In genomic region chr2:39881494-39881893, GRCh38 we compare ENCODE assay signal across 31 cellular contexts.
DNase-seq lines count a peak whose midpoint lies in the region; ATAC-seq lines count a peak whose summit lies in the region.
"Had no signal": no experiment of that assay in that cellular context is flagged by ENCODE, and none has a peak within 500 bp of the region (broad histone marks: within the 10 kb centered on the region; RNA-seq: fewer than 3 reads in every experiment).

No MANE protein-coding gene starts in this region.

- CTCF ChIA-PET in activated CD4-positive, alpha-beta T cell treated with anti-CD3 and anti-CD28 coated beads for 36 hours (lab: Charles Lee), result no interaction called here

- intact Hi-C loops in activated CD4-positive, alpha-beta T cell treated with anti-CD3 and anti-CD28 coated beads for 36 hours (cut with DNase I, micrococcal nuclease), result no loop called here

- H3K36me3 Mint-ChIP-seq in activated CD4-positive, alpha-beta T cell treated with anti-CD3 and anti-CD28 coated beads for 36 hours (ENCODE audit: low read depth), result no peaks in the 10 kb centered on the region
- H3K36me3 Mint-ChIP-seq in activated T-helper 17 cell treated with anti-CD3 and anti-CD28 coated beads, Interleukin-2, amount 50 U/mL, for 72 hours (ENCODE audit: low read depth), result no peaks in the 10 kb centered on the region
- H3K36me3 Mint-ChIP-seq in activated T-cell treated with anti-CD3 and anti-CD28 coated beads, Interleukin-2, amount 50 U/mL, for 24 hours (ENCODE audit: low read depth), result no peaks in the 10 kb centered on the region
- H3K36me3 Mint-ChIP-seq: CD4-positive, CD25-positive, alpha-beta regulatory T cell had no signal

- in situ Hi-C loops in HAP-1 (cut with MboI; ENCODE audit: low sequenced_read_pairs), result no loop called here

- POLR2A ChIA-PET in activated CD4-positive, alpha-beta T cell treated with anti-CD3 and anti-CD28 coated beads for 36 hours (lab: Charles Lee), result no interaction called here

- no peak overlapping the region for H3K4me3 Mint-ChIP-seq in activated CD4-positive, alpha-beta T cell treated with anti-CD3 and anti-CD28 coated beads for 36 hours
- no peak overlapping the region for H3K4me3 Mint-ChIP-seq in activated T-helper 17 cell treated with anti-CD3 and anti-CD28 coated beads, Interleukin-2, amount 50 U/mL, for 72 hours
- H3K4me3 Mint-ChIP-seq in activated T-cell treated with anti-CD3 and anti-CD28 coated beads, Interleukin-2, amount 50 U/mL, for 24 hours, result no peak overlapping the region
- H3K4me3 Mint-ChIP-seq: activated CD8-positive, alpha-beta T cell treated with anti-CD3 and anti-CD28 coated beads for 36 hours; activated naive CD8-positive, alpha-beta T cell; CD4-positive, CD25-positive, alpha-beta regulatory T cell; effector memory CD8-positive, alpha-beta T cell; H9; naive thymus-derived CD8-positive, alpha-beta T cell; T-helper 1 cell treated with Interleukin-12 subunit alpha and Interleukin-12 subunit beta and Interleukin-4 antibody, amounts not matched to agents 30 μg/mL and 1 μg/mL, for 36 hours had no signal

- peak; percentile 42 for ATAC-seq in activated CD4-positive, alpha-beta T cell treated with anti-CD3 and anti-CD28 coated beads for 36 hours
- ATAC-seq in activated T-helper 17 cell treated with anti-CD3 and anti-CD28 coated beads, Interleukin-2, amount 50 U/mL, for 72 hours (replicated peaks), result peak; percentile 49
- ATAC-seq in GM18520 (IDR thresholded peaks at IDR 0.05; ENCODE audit: unreplicated experiment), result no peak
- no peak for ATAC-seq in GM21723 (IDR thresholded peaks at IDR 0.05; ENCODE audit: unreplicated experiment)
- ATAC-seq: activated CD8-positive, alpha-beta T cell treated with anti-CD3 and anti-CD28 coated beads for 36 hours; effector memory CD8-positive, alpha-beta T cell; naive thymus-derived CD8-positive, alpha-beta T cell had no signal

- no peaks in the 10 kb centered on the region for H3K36me3 ChIP-seq in HAP-1 (replicated peaks)
- H3K36me3 ChIP-seq: left ventricle myocardium inferior, spleen, upper lobe of left lung had no signal

- H3K27me3 Mint-ChIP-seq in activated CD4-positive, alpha-beta T cell treated with anti-CD3 and anti-CD28 coated beads for 36 hours, result peaks cover 2% of the 10 kb centered on the region
- H3K27me3 Mint-ChIP-seq in activated T-helper 17 cell treated with anti-CD3 and anti-CD28 coated beads, Interleukin-2, amount 50 U/mL, for 72 hours, result peaks cover 3% of the 10 kb centered on the region
- H3K27me3 Mint-ChIP-seq in activated T-cell treated with anti-CD3 and anti-CD28 coated beads, Interleukin-2, amount 50 U/mL, for 24 hours, result no peaks in the 10 kb centered on the region
- H3K27me3 Mint-ChIP-seq: CD4-positive, CD25-positive, alpha-beta regulatory T cell had no signal

- no peaks in the 10 kb centered on the region for H3K4me1 Mint-ChIP-seq in activated CD4-positive, alpha-beta T cell treated with anti-CD3 and anti-CD28 coated beads for 36 hours
- H3K4me1 Mint-ChIP-seq in activated T-helper 17 cell treated with anti-CD3 and anti-CD28 coated beads, Interleukin-2, amount 50 U/mL, for 72 hours, result no peaks in the 10 kb centered on the region
- H3K4me1 Mint-ChIP-seq in activated T-cell treated with anti-CD3 and anti-CD28 coated beads, Interleukin-2, amount 50 U/mL, for 24 hours (ENCODE audit: low read depth), result no peaks in the 10 kb centered on the region
- H3K4me1 Mint-ChIP-seq: CD4-positive, CD25-positive, alpha-beta regulatory T cell; H9; naive thymus-derived CD8-positive, alpha-beta T cell had no signal

- H3K4me1 ChIP-seq in HAP-1, result no peaks in the 10 kb centered on the region
- H3K4me1 ChIP-seq: left ventricle myocardium inferior, spleen, upper lobe of left lung had no signal

- H3K9me3 Mint-ChIP-seq in activated CD4-positive, alpha-beta T cell treated with anti-CD3 and anti-CD28 coated beads for 36 hours (ENCODE audit: low read depth), result peaks cover 6% of the 10 kb centered on the region
- peaks cover 3% of the 10 kb centered on the region for H3K9me3 Mint-ChIP-seq in activated T-helper 17 cell treated with anti-CD3 and anti-CD28 coated beads, Interleukin-2, amount 50 U/mL, for 72 hours
- H3K9me3 Mint-ChIP-seq in activated T-cell treated with anti-CD3 and anti-CD28 coated beads, Interleukin-2, amount 50 U/mL, for 24 hours, result peaks cover 4% of the 10 kb centered on the region
- H3K9me3 Mint-ChIP-seq: activated CD8-positive, alpha-beta T cell treated with anti-CD3 and anti-CD28 coated beads for 36 hours had no signal

- no peak overlapping the region for H3K27ac Mint-ChIP-seq in activated CD4-positive, alpha-beta T cell treated with anti-CD3 and anti-CD28 coated beads for 36 hours
- no peak overlapping the region for H3K27ac Mint-ChIP-seq in activated T-helper 17 cell treated with anti-CD3 and anti-CD28 coated beads, Interleukin-2, amount 50 U/mL, for 72 hours
- H3K27ac Mint-ChIP-seq in activated T-cell treated with anti-CD3 and anti-CD28 coated beads, Interleukin-2, amount 50 U/mL, for 24 hours, result no peak overlapping the region
- H3K27ac Mint-ChIP-seq: activated CD8-positive, alpha-beta T cell treated with anti-CD3 and anti-CD28 coated beads for 36 hours; activated naive CD8-positive, alpha-beta T cell; CD4-positive, CD25-positive, alpha-beta regulatory T cell; effector memory CD8-positive, alpha-beta T cell; naive thymus-derived CD8-positive, alpha-beta T cell; T-helper 1 cell treated with Interleukin-12 subunit alpha and Interleukin-12 subunit beta and Interleukin-4 antibody, amounts not matched to agents 30 μg/mL and 1 μg/mL, for 36 hours had no signal

- no peaks in the 10 kb centered on the region; the same call in 1 of the 2 replicates for H3K9me3 ChIP-seq in HAP-1
- H3K9me3 ChIP-seq: SK-N-SH, upper lobe of left lung had no signal

- H3K4me3 ChIP-seq in HAP-1, result no peak overlapping the region
- H3K4me3 ChIP-seq: coronary artery, left ventricle myocardium inferior, spleen, upper lobe of left lung had no signal

- no peak for DNase-seq in activated CD4-positive, alpha-beta T cell treated with anti-CD3 and anti-CD28 coated beads for 36 hours
- DNase-seq in activated CD4-positive, alpha-beta T cell treated with anti-CD3 and anti-CD28 coated beads, Interleukin-2, amount 50 U/mL, for 1 hour, result no peak
- DNase-seq in iris pigment epithelial cell (ENCODE audit: low read depth) (peak; percentile 11), HAP-1 (ENCODE audit: low spot score in 2 of 2) (no peak)
- DNase-seq in activated T-cell treated with anti-CD3 and anti-CD28 coated beads, Interleukin-2, amount 50 U/mL, for 24 hours, result no peak
- DNase-seq: 8988T; activated CD4-positive, CD25-positive, alpha-beta regulatory T cell treated with anti-CD3 and anti-CD28 coated beads, Interleukin-2, amount 50 U/mL, for 72 hours; activated CD8-positive, alpha-beta T cell treated with anti-CD3 and anti-CD28 coated beads for 36 hours; activated effector memory CD4-positive, alpha-beta T cell treated with Interleukin-2 at 50 U/mL for 16 hours; aorta; effector memory CD8-positive, alpha-beta T cell; H9; KBM-7; left ventricle myocardium inferior; midbrain; naive thymus-derived CD8-positive, alpha-beta T cell; NCI-H1417 treated with DMSO at 0.1 percent for 48 hours; NCI-H2107; NCI-H446 treated with DMSO at 0.1 percent for 48 hours; occipital lobe; SK-N-SH; spleen; stimulated activated CD4-positive, alpha-beta T cell treated with anti-CD3 and anti-CD28 coated beads, Interleukin-4, amount 100 ng/mL, for 1 hour; upper lobe of left lung had no signal

- no peaks in the 10 kb centered on the region for H3K27me3 ChIP-seq in HAP-1 (ENCODE audit: low read depth)
- H3K27me3 ChIP-seq: spleen, upper lobe of left lung had no signal

Comparison
In these comparisons a context has a peak if more than half of its experiments do, and no peak if none do; other contexts are left out.
1. ATAC-seq: peak in activated CD4-positive, alpha-beta T cell treated with anti-CD3 and anti-CD28 coated beads for 36 hours (single experiment) and activated T-helper 17 cell treated with anti-CD3 and anti-CD28 coated beads, Interleukin-2, amount 50 U/mL, for 72 hours (single experiment); none in GM18520 (single experiment) and GM21723 (single experiment).